Comparison of ENCODE assay signal across 8 cellular contexts in genomic region chr2:8303322-8303832, GRCh38.
A peak's percentile ranks its signal among the peaks of the same experiment; 100 is the strongest.
DNase-seq lines count a peak whose midpoint lies in the region; ATAC-seq and TF ChIP-seq lines count a peak whose summit lies in the region.

No MANE protein-coding gene starts in this region.

- H3K27ac ChIP-seq in Peyer's patch (peak overlapping the region in 3 of 4 donors; percentile 20 to 57 (median 33)), A673 (ENCODE audit: low read depth, low read length, poor library complexity, severe bottlenecking) (no peak overlapping the region)

- peaks cover 6% of the 10 kb centered on the region for H3K36me3 Mint-ChIP-seq in stimulated activated naive CD8-positive, alpha-beta T cell treated with anti-CD3 and anti-CD28 coated beads, Interleukin-15, Interleukin-2, amounts not matched to agents 100 ng/mL and 50 ng/mL, for 24 hours (ENCODE audit: low read depth)
- no peaks in the 10 kb centered on the region for H3K36me3 Mint-ChIP-seq in MCF 10A (ENCODE audit: insufficient read depth, unreplicated experiment)

- H3K4me3 ChIP-seq in Peyer's patch (no peak overlapping the region), A673 (ENCODE audit: low read depth, low read length, poor library complexity, severe bottlenecking) (no peak overlapping the region)

- H3K27ac Mint-ChIP-seq in stimulated activated naive CD8-positive, alpha-beta T cell treated with anti-CD3 and anti-CD28 coated beads, Interleukin-15, Interleukin-2, amounts not matched to agents 100 ng/mL and 50 ng/mL, for 24 hours: peak overlapping the region; percentile 87
- no peak overlapping the region for H3K27ac Mint-ChIP-seq in MCF 10A (ENCODE audit: low read depth, unreplicated experiment)

- ATAC-seq in GM18498 (IDR thresholded peaks at IDR 0.05; ENCODE audit: unreplicated experiment) (peak; percentile 73), HG02798 (IDR thresholded peaks at IDR 0.05; ENCODE audit: poor library complexity, unreplicated experiment) (peak; percentile 71)

- POLR2A ChIA-PET in A673 (lab: Charles Lee; ENCODE audit: low non-redundant PET) (no interaction called here), MCF 10A (lab: Yijun Ruan, JAX) (no interaction called here)

- no peaks in the 10 kb centered on the region for H3K36me3 ChIP-seq in Peyer's patch
- H3K36me3 ChIP-seq in A673 (ENCODE audit: insufficient read depth, low read length, poor library complexity, severe bottlenecking): no peaks in the 10 kb centered on the region

- H3K9me3 ChIP-seq in Peyer's patch (no peaks in the 10 kb centered on the region), A673 (ENCODE audit: low read depth, low read length, poor library complexity, severe bottlenecking) (no peaks in the 10 kb centered on the region)

- H3K27me3 Mint-ChIP-seq in stimulated activated naive CD8-positive, alpha-beta T cell treated with anti-CD3 and anti-CD28 coated beads, Interleukin-15, Interleukin-2, amounts not matched to agents 100 ng/mL and 50 ng/mL, for 24 hours: peaks cover 4% of the 10 kb centered on the region
- H3K27me3 Mint-ChIP-seq in MCF 10A (ENCODE audit: insufficient read depth, unreplicated experiment): no peaks in the 10 kb centered on the region

- intact Hi-C loops in A673 (cut with micrococcal nuclease; ENCODE audit: unreplicated experiment) (no loop called here), MCF 10A (cut with micrococcal nuclease) (no loop called here)

- peak in 2 of 6 experiments; percentile 9 to 16 for TF ChIP-seq CTCF in Peyer's patch (IDR thresholded peaks at IDR 0.05)
- TF ChIP-seq CTCF in A673 (conservative IDR thresholded peaks at IDR 0.05; ENCODE audit: low read depth, low read length): no peak
- no peak for TF ChIP-seq CTCF in MCF 10A (IDR thresholded peaks at IDR 0.05; ENCODE audit: unreplicated experiment)

- no peaks in the 10 kb centered on the region for H3K27me3 ChIP-seq in Peyer's patch
- H3K27me3 ChIP-seq in A673 (replicated peaks; ENCODE audit: insufficient read depth, low read depth, low read length, poor library complexity): no peaks in the 10 kb centered on the region

- peak overlapping the region; percentile 62 for H3K4me3 Mint-ChIP-seq in stimulated activated naive CD8-positive, alpha-beta T cell treated with anti-CD3 and anti-CD28 coated beads, Interleukin-15, Interleukin-2, amounts not matched to agents 100 ng/mL and 50 ng/mL, for 24 hours
- H3K4me3 Mint-ChIP-seq in MCF 10A (ENCODE audit: unreplicated experiment): no peak overlapping the region

- CTCF ChIA-PET in A673 (lab: Charles Lee): interaction anchor here (0.6 kb wide), 1 partner anchor 10 kb away, joined by 10 read pairs; no protein-coding TSS in a partner anchor
- CTCF ChIA-PET in MCF 10A (lab: Yijun Ruan, JAX): no interaction called here

- H3K4me1 ChIP-seq in Peyer's patch (peaks cover 0 to 15% (median 6%) of the 10 kb centered on the region in 4 donors), A673 (ENCODE audit: insufficient read depth, low read length, poor library complexity, severe bottlenecking) (peaks cover 14% of the 10 kb centered on the region)

- peaks cover 12% of the 10 kb centered on the region for H3K9me3 Mint-ChIP-seq in stimulated activated naive CD8-positive, alpha-beta T cell treated with anti-CD3 and anti-CD28 coated beads, Interleukin-15, Interleukin-2, amounts not matched to agents 100 ng/mL and 50 ng/mL, for 24 hours
- H3K9me3 Mint-ChIP-seq in MCF 10A (ENCODE audit: unreplicated experiment): no peaks in the 10 kb centered on the region

- BruUV-seq in A673 (replicated peaks; lab: Mats Ljungman, UMichigan): no TSS peak
- BruUV-seq in MCF 10A (replicated peaks; lab: Mats Ljungman, UMichigan): no TSS peak

- no peak for TF ChIP-seq POLR2A in Peyer's patch (IDR thresholded peaks at IDR 0.05)

- peaks cover 78% of the 10 kb centered on the region for H3K4me1 Mint-ChIP-seq in stimulated activated naive CD8-positive, alpha-beta T cell treated with anti-CD3 and anti-CD28 coated beads, Interleukin-15, Interleukin-2, amounts not matched to agents 100 ng/mL and 50 ng/mL, for 24 hours (ENCODE audit: low read depth)
- H3K4me1 Mint-ChIP-seq in MCF 10A (ENCODE audit: insufficient read depth, unreplicated experiment): peaks cover 12% of the 10 kb centered on the region

- peak in 2 of 3 donors; percentile 83 to 92 for DNase-seq in Peyer's patch
- DNase-seq in activated gamma-delta T cell treated with anti-CD3 and anti-CD28 coated beads, Interleukin-2, amount 50 U/mL, for 16 hours (ENCODE audit: low read depth): peak; percentile 73
- peak; percentile 64 for DNase-seq in midbrain (lab: John Stamatoyannopoulos, UW)
- DNase-seq in A673 (ENCODE audit: low spot score): no peak
- DNase-seq in MCF 10A (ENCODE audit: unreplicated experiment): no peak

Comparison
In these comparisons a context has a peak if more than half of its experiments do, and no peak if none do; other contexts are left out.
1. DNase-seq: peak in Peyer's patch (2 of 3), activated gamma-delta T cell treated with anti-CD3 and anti-CD28 coated beads, Interleukin-2, amount 50 U/mL, for 16 hours (single experiment) and midbrain (single experiment); none in A673 (single experiment) and MCF 10A (single experiment).